In the genomic region with DNA sequence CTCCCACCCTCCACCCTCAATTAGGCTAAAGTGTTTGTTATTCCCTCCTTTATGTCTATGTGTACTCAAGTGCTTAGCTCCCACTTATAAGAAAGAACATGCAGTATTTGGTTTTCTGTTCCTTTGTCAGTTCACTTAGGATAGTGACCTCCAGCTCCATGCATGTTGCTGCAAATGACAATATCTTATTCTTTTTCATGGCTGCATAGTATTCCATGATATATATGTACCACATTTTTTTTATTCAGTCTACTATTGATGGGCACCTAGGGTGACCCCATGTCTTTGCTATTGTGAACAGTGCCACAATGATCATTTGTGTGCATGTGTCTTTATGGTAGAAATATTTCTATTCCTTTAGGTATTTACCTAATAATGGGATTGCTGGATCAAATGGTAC, we compare ENCODE assay signal across 28 cellular contexts.
"Had no signal": no experiment of that assay in that cellular context is flagged by ENCODE, and none has a peak within 500 bp of the region (broad histone marks: within the 10 kb centered on the region; RNA-seq: fewer than 3 reads in every experiment).

No MANE protein-coding gene starts in this region.

- H3K27ac Mint-ChIP-seq: dendritic cell treated with granulocyte-macrophage colony-stimulating factor and Interleukin-4, amounts not matched to agents 40 ng/mL and 50 ng/mL, for 4 days; effector memory CD8-positive, alpha-beta T cell; endodermal cell; mesothelial cell of epicardium; naive B cell had no signal

- H3K27me3 ChIP-seq: colonic mucosa, esophagus squamous epithelium, gastrocnemius medialis, heart right ventricle had no signal

- ATAC-seq: effector memory CD8-positive, alpha-beta T cell; esophagus mucosa; gastrocnemius medialis; heart right ventricle; left cardiac atrium; lower lobe of right lung; mucosa of descending colon; naive thymus-derived CD8-positive, alpha-beta T cell had no signal

- H3K4me1 Mint-ChIP-seq: endodermal cell had no signal

- H3K4me1 ChIP-seq: colonic mucosa, gastrocnemius medialis, lower lobe of right lung had no signal

- H3K27me3 Mint-ChIP-seq: dendritic cell treated with granulocyte-macrophage colony-stimulating factor and Interleukin-4, amounts not matched to agents 40 ng/mL and 50 ng/mL, for 4 days; naive B cell had no signal

- H3K9me3 Mint-ChIP-seq: effector memory CD8-positive, alpha-beta T cell had no signal

- DNase-seq: colonic mucosa; cortex of kidney; effector CD8-positive, alpha-beta T cell; effector memory CD8-positive, alpha-beta T cell; endodermal cell; erythroblast; esophagus squamous epithelium; foreskin fibroblast; foreskin melanocyte; gastrocnemius medialis; glutamatergic neuron; head of caudate nucleus; heart right ventricle; hippocampal formation; left cardiac atrium; left ventricle myocardium inferior; lower lobe of right lung; mesenchymal stem cell; mucosa of descending colon; naive B cell; naive thymus-derived CD8-positive, alpha-beta T cell had no signal

- H3K9me3 ChIP-seq: colonic mucosa, esophagus squamous epithelium, gastrocnemius medialis, lower lobe of right lung had no signal

- H3K27ac ChIP-seq: colonic mucosa, epithelial cell of prostate, esophagus squamous epithelium, gastrocnemius medialis, heart right ventricle, lower lobe of right lung had no signal

- FAIRE-seq: endometrium, islet of Langerhans, keratinocyte had no signal

- H3K4me3 Mint-ChIP-seq: dendritic cell treated with granulocyte-macrophage colony-stimulating factor and Interleukin-4, amounts not matched to agents 40 ng/mL and 50 ng/mL, for 4 days; effector memory CD8-positive, alpha-beta T cell; endodermal cell; mesothelial cell of epicardium; naive B cell; naive thymus-derived CD8-positive, alpha-beta T cell had no signal

- H3K4me3 ChIP-seq: colonic mucosa, esophagus squamous epithelium, gastrocnemius medialis, heart right ventricle, left ventricle myocardium inferior, lower lobe of right lung, mucosa of descending colon had no signal

- H3K36me3 ChIP-seq: colonic mucosa, esophagus squamous epithelium, gastrocnemius medialis, heart right ventricle, left ventricle myocardium inferior, lower lobe of right lung had no signal
